Comparison of ENCODE assay signal across 8 cellular contexts in genomic region chr3:138835177-138835757, GRCh38. TPM values are rescaled to one million over a fixed set of nuclear protein-coding genes. Genes with fewer than 3 reads are reported as not detected.
DNase-seq lines count a peak whose midpoint lies in the region; ATAC-seq and TF ChIP-seq lines count a peak whose summit lies in the region.

No MANE protein-coding gene starts in this region.

- 14% methylated on average over 15 of the region's 15 CpGs for WGBS in urinary bladder

- ATAC-seq in GM18511 (IDR thresholded peaks at IDR 0.05; ENCODE audit: unreplicated experiment) (peak; percentile 1), memory B cell (ENCODE audit: low read depth) (no peak)

- H2AFZ ChIP-seq in KMS-11 (ENCODE audit: low read depth): peak overlapping the region; percentile 96

- peak overlapping the region; percentile 91 for H3K27ac Mint-ChIP-seq in memory B cell

- peak overlapping the region; percentile 61 for H3K4me2 ChIP-seq in KMS-11

- DNase-seq in central memory CD4-positive, alpha-beta T cell: peak; percentile 2
- no peak for DNase-seq in memory B cell (ENCODE audit: low spot score in 2 of 2)
- no peak for DNase-seq in AML-193 (lab: John Stamatoyannopoulos, UW)
- DNase-seq in stimulated activated naive CD4-positive, alpha-beta T cell treated with Interleukin-2 at 50 U/mL for 16 hours (lab: John Stamatoyannopoulos, UW): no peak
- no peak for DNase-seq in mesenteric fat pad (ENCODE audit: low spot score)

- H3K36me3 Mint-ChIP-seq in memory B cell: peaks cover 2% of the 10 kb centered on the region

- peak overlapping the region; percentile 74 for H3K27ac ChIP-seq in KMS-11
- peak overlapping the region; percentile 94 for H3K27ac ChIP-seq in urinary bladder (ENCODE audit: low read depth)

- no peaks in the 10 kb centered on the region for H4K20me1 ChIP-seq in KMS-11 (ENCODE audit: insufficient read depth)

- peaks cover 13% of the 10 kb centered on the region for H3K4me1 Mint-ChIP-seq in memory B cell

- peak overlapping the region; percentile 98 for H3K4me3 Mint-ChIP-seq in memory B cell

- no peaks in the 10 kb centered on the region for H3K9me3 Mint-ChIP-seq in memory B cell

- H3K4me3 ChIP-seq in KMS-11 (IDR thresholded peaks at IDR 0.05; ENCODE audit: insufficient read depth, low read depth, low read length) (peak overlapping the region; percentile 58), urinary bladder (ENCODE audit: low read depth, low read length) (peak overlapping the region; percentile 86)

- peaks cover 37% of the 10 kb centered on the region for H3K79me2 ChIP-seq in KMS-11 (ENCODE audit: insufficient read depth, low read depth)

- H3K4me1 ChIP-seq in KMS-11 (ENCODE audit: low read depth, poor library complexity, severe bottlenecking) (peaks cover 19% of the 10 kb centered on the region), urinary bladder (ENCODE audit: insufficient read depth) (peaks cover 4% of the 10 kb centered on the region)

- H3K27me3 ChIP-seq in KMS-11 (ENCODE audit: insufficient read depth, low read depth): no peaks in the 10 kb centered on the region

- TF ChIP-seq CTCF in KMS-11 (conservative IDR thresholded peaks at IDR 0.05; ENCODE audit: low read depth, low read length): no peak

- peak overlapping the region; percentile 85 for H3K9ac ChIP-seq in KMS-11

- H3K36me3 ChIP-seq in KMS-11 (ENCODE audit: insufficient read depth): no peaks in the 10 kb centered on the region
- no peaks in the 10 kb centered on the region for H3K36me3 ChIP-seq in urinary bladder (ENCODE audit: insufficient read depth)

- no peaks in the 10 kb centered on the region for H3K27me3 Mint-ChIP-seq in memory B cell

RNA-seq across cellular contexts. Expression of gene PIK3CB, which starts 0.5 kb away (rescaled TPM):
- total RNA-seq in urinary bladder (22.8 TPM), mesenteric fat pad (31.2 TPM)
- polyA plus RNA-seq in urinary bladder: 14.3 TPM
